In the genomic region with DNA sequence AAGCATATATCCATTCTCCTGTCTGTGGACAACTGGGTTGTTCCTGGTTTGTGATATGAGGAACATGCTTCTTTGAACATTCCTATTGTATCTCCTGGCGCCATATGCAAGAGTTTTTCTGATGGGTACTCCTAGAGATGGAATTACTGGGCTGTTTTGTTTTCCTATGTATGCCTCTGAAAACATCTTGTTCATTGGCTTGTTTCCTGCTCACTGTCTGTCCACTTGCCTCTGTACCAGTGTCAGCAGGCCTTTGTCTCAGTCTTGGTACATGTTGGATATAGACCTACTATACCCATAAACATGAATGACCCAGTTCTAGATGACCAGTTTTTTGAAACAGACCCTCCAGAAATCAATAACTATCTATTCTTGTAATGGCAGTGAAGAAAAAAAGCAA, we compare ENCODE assay signal across 20 cellular contexts.
"Had no signal": no experiment of that assay in that cellular context is flagged by ENCODE, and none has a peak within 500 bp of the region (broad histone marks: within the 10 kb centered on the region; RNA-seq: fewer than 3 reads in every experiment).

No MANE protein-coding gene starts in this region.

- H3K36me3 ChIP-seq: neutrophil, tibial nerve, WERI-Rb-1 had no signal

- H2AFZ ChIP-seq: parathyroid adenoma had no signal

- H3K4me3 ChIP-seq: tibial nerve had no signal

- H3K27ac Mint-ChIP-seq: activated CD4-positive, alpha-beta memory T cell treated with anti-CD3 and anti-CD28 coated beads for 36 hours; activated CD8-positive, alpha-beta memory T cell treated with anti-CD3 and anti-CD28 coated beads, Interleukin-2, amount 10 ng/mL, durations not matched to agents 7 days and 5 days; activated naive CD4-positive, alpha-beta T cell treated with anti-CD3 and anti-CD28 coated beads for 36 hours; activated naive CD8-positive, alpha-beta T cell treated with anti-CD3 and anti-CD28 coated beads, Interleukin-2, amount 50 U/mL, for 24 hours; activated T-helper 2 cell treated with anti-CD3 and anti-CD28 coated beads, Interferon-gamma antibody, Interleukin-2, Interleukin-4, amounts not matched to agents 10 μg/mL and 5 μg/mL and 100 μg/mL, durations not matched to agents 14 hours and 24 hours and 36 hours; endodermal cell; naive B cell; stimulated activated naive CD8-positive, alpha-beta T cell treated with anti-CD3 and anti-CD28 coated beads, Interleukin-15, Interleukin-2, amounts not matched to agents 100 ng/mL and 50 ng/mL, for 24 hours; T-helper 1 cell treated with Interleukin-12 subunit alpha and Interleukin-12 subunit beta and Interleukin-4 antibody, amounts not matched to agents 30 μg/mL and 1 μg/mL, for 36 hours had no signal

- ATAC-seq: activated CD8-positive, alpha-beta memory T cell treated with anti-CD3 and anti-CD28 coated beads, Interleukin-2, amount 10 ng/mL, durations not matched to agents 7 days and 5 days; activated naive CD8-positive, alpha-beta T cell treated with anti-CD3 and anti-CD28 coated beads, Interleukin-2, amount 50 U/mL, for 24 hours had no signal

- DNase-seq: activated CD4-positive, alpha-beta memory T cell treated with anti-CD3 and anti-CD28 coated beads for 36 hours; activated CD8-positive, alpha-beta memory T cell treated with anti-CD3 and anti-CD28 coated beads, Interleukin-2, amount 10 ng/mL, durations not matched to agents 7 days and 5 days; activated naive CD4-positive, alpha-beta T cell treated with anti-CD3 and anti-CD28 coated beads for 36 hours; activated naive CD8-positive, alpha-beta T cell treated with anti-CD3 and anti-CD28 coated beads, Interleukin-2, amount 50 U/mL, for 24 hours; activated T-cell treated with anti-CD3 and anti-CD28 coated beads, Interleukin-2, amount 50 U/mL, for 1 hour; aorta; dorsolateral prefrontal cortex; endodermal cell; hypothalamus; naive B cell; SHP77 treated with DMSO at 0.1 percent for 48 hours; stimulated activated CD4-positive, alpha-beta T cell treated with anti-CD3 and anti-CD28 coated beads, Interleukin-4, amount 100 ng/mL, for 24 hours; stimulated activated CD8-positive, alpha-beta memory T cell treated with anti-CD3 and anti-CD28 coated beads, Interleukin-4, amount 100 ng/mL, for 48 hours; WERI-Rb-1 had no signal

- H3K4me3 Mint-ChIP-seq: activated CD4-positive, alpha-beta memory T cell treated with anti-CD3 and anti-CD28 coated beads for 36 hours; activated CD8-positive, alpha-beta memory T cell treated with anti-CD3 and anti-CD28 coated beads, Interleukin-2, amount 10 ng/mL, durations not matched to agents 7 days and 5 days; activated naive CD4-positive, alpha-beta T cell treated with anti-CD3 and anti-CD28 coated beads for 36 hours; activated naive CD8-positive, alpha-beta T cell treated with anti-CD3 and anti-CD28 coated beads, Interleukin-2, amount 50 U/mL, for 24 hours; endodermal cell; naive B cell; stimulated activated naive CD8-positive, alpha-beta T cell treated with anti-CD3 and anti-CD28 coated beads, Interleukin-15, Interleukin-2, amounts not matched to agents 100 ng/mL and 50 ng/mL, for 24 hours; T-helper 1 cell treated with Interleukin-12 subunit alpha and Interleukin-12 subunit beta and Interleukin-4 antibody, amounts not matched to agents 30 μg/mL and 1 μg/mL, for 36 hours had no signal

- H3K36me3 Mint-ChIP-seq: activated CD4-positive, alpha-beta memory T cell treated with anti-CD3 and anti-CD28 coated beads for 36 hours; activated CD8-positive, alpha-beta memory T cell treated with anti-CD3 and anti-CD28 coated beads, Interleukin-2, amount 10 ng/mL, durations not matched to agents 7 days and 5 days; naive B cell had no signal

- H3K27me3 Mint-ChIP-seq: activated CD8-positive, alpha-beta memory T cell treated with anti-CD3 and anti-CD28 coated beads, Interleukin-2, amount 10 ng/mL, durations not matched to agents 7 days and 5 days; activated naive CD8-positive, alpha-beta T cell treated with anti-CD3 and anti-CD28 coated beads, Interleukin-2, amount 50 U/mL, for 24 hours; stimulated activated naive CD8-positive, alpha-beta T cell treated with anti-CD3 and anti-CD28 coated beads, Interleukin-15, Interleukin-2, amounts not matched to agents 100 ng/mL and 50 ng/mL, for 24 hours had no signal

- H3K4me1 Mint-ChIP-seq: activated CD8-positive, alpha-beta memory T cell treated with anti-CD3 and anti-CD28 coated beads, Interleukin-2, amount 10 ng/mL, durations not matched to agents 7 days and 5 days; activated naive CD8-positive, alpha-beta T cell treated with anti-CD3 and anti-CD28 coated beads, Interleukin-2, amount 50 U/mL, for 24 hours; naive B cell had no signal

- H3K4me1 ChIP-seq: parathyroid adenoma had no signal

- H3K27me3 ChIP-seq: dorsolateral prefrontal cortex, tibial nerve had no signal

- H3K9me3 Mint-ChIP-seq: activated CD4-positive, alpha-beta memory T cell treated with anti-CD3 and anti-CD28 coated beads for 36 hours; activated naive CD4-positive, alpha-beta T cell treated with anti-CD3 and anti-CD28 coated beads for 36 hours; activated T-helper 2 cell treated with anti-CD3 and anti-CD28 coated beads, Interferon-gamma antibody, Interleukin-2, Interleukin-4, amounts not matched to agents 10 μg/mL and 5 μg/mL and 100 μg/mL, durations not matched to agents 14 hours and 24 hours and 36 hours; endodermal cell; naive B cell; stimulated activated naive CD8-positive, alpha-beta T cell treated with anti-CD3 and anti-CD28 coated beads, Interleukin-15, Interleukin-2, amounts not matched to agents 100 ng/mL and 50 ng/mL, for 24 hours; T-helper 1 cell treated with Interleukin-12 subunit alpha and Interleukin-12 subunit beta and Interleukin-4 antibody, amounts not matched to agents 30 μg/mL and 1 μg/mL, for 36 hours had no signal

- H3K79me2 ChIP-seq: parathyroid adenoma had no signal

- H3K9me3 ChIP-seq: neutrophil, tibial nerve had no signal

- H3K27ac ChIP-seq: neutrophil, parathyroid adenoma, tibial nerve, WERI-Rb-1 had no signal

- H3K9ac ChIP-seq: parathyroid adenoma had no signal
